In the genomic region with DNA sequence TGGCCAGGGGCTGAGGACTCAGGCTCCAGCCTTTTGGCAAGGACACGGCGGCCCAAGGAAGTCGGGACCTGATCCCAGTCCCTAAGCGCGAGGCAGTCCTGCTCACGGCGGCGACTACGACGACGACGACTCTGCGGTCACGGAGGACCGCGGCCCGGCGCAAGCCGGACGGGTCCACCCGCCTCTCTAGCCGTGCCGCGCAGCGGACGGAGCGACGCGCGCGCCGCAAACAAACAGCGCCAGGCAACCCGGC, we compare ENCODE assay signal across 2 cellular contexts.
TF ChIP-seq lines count a peak whose summit lies in the region.

No MANE protein-coding gene starts in this region.

TF ChIP-seq in GM12878, 131 proteins besides CTCF, POLR2A, EP300 and RAD21:
- TF ChIP-seq RBBP5 (conservative IDR thresholded peaks at IDR 0.05) (no peak), JUNB (IDR thresholded peaks at IDR 0.05) (no peak), BMI1 (IDR thresholded peaks at IDR 0.05; ENCODE audit: borderline replicate concordance) (no peak), DPF2 (IDR thresholded peaks at IDR 0.05) (no peak), NR2C1 (IDR thresholded peaks at IDR 0.05) (no peak), RUNX3 (IDR thresholded peaks at IDR 0.05; ENCODE audit: low read length) (no peak), PML (IDR thresholded peaks at IDR 0.05; ENCODE audit: low read length) (no peak), NBN (IDR thresholded peaks at IDR 0.05) (no peak), IKZF2 (IDR thresholded peaks at IDR 0.05) (no peak), TCF3 (IDR thresholded peaks at IDR 0.05; ENCODE audit: borderline replicate concordance, insufficient read depth, low read depth, low read length) (no peak), FOXM1 (IDR thresholded peaks at IDR 0.05; ENCODE audit: low read depth, low read length) (no peak), ZNF24 (IDR thresholded peaks at IDR 0.05) (no peak), BHLHE40 (IDR thresholded peaks at IDR 0.05; ENCODE audit: borderline replicate concordance in 1 of 2, low read depth in 2 of 2, low read length in 1 of 2) (no peak), CREB1 (IDR thresholded peaks at IDR 0.05; ENCODE audit: low read depth) (no peak)
- TF ChIP-seq, protein P1, sequence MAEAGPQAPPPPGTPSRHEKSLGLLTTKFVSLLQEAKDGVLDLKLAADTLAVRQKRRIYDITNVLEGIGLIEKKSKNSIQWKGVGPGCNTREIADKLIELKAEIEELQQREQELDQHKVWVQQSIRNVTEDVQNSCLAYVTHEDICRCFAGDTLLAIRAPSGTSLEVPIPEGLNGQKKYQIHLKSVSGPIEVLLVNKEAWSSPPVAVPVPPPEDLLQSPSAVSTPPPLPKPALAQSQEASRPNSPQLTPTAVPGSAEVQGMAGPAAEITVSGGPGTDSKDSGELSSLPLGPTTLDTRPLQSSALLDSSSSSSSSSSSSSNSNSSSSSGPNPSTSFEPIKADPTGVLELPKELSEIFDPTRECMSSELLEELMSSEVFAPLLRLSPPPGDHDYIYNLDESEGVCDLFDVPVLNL (IDR thresholded peaks at IDR 0.05; ENCODE audit: low read depth, low read length): no peak
- TF ChIP-seq, protein P2, sequence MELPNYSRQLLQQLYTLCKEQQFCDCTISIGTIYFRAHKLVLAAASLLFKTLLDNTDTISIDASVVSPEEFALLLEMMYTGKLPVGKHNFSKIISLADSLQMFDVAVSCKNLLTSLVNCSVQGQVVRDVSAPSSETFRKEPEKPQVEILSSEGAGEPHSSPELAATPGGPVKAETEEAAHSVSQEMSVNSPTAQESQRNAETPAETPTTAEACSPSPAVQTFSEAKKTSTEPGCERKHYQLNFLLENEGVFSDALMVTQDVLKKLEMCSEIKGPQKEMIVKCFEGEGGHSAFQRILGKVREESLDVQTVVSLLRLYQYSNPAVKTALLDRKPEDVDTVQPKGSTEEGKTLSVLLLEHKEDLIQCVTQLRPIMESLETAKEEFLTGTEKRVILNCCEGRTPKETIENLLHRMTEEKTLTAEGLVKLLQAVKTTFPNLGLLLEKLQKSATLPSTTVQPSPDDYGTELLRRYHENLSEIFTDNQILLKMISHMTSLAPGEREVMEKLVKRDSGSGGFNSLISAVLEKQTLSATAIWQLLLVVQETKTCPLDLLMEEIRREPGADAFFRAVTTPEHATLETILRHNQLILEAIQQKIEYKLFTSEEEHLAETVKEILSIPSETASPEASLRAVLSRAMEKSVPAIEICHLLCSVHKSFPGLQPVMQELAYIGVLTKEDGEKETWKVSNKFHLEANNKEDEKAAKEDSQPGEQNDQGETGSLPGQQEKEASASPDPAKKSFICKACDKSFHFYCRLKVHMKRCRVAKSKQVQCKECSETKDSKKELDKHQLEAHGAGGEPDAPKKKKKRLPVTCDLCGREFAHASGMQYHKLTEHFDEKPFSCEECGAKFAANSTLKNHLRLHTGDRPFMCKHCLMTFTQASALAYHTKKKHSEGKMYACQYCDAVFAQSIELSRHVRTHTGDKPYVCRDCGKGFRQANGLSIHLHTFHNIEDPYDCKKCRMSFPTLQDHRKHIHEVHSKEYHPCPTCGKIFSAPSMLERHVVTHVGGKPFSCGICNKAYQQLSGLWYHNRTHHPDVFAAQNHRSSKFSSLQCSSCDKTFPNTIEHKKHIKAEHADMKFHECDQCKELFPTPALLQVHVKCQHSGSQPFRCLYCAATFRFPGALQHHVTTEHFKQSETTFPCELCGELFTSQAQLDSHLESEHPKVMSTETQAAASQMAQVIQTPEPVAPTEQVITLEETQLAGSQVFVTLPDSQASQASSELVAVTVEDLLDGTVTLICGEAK (IDR thresholded peaks at IDR 0.05; ENCODE audit: borderline replicate concordance): no peak
- TF ChIP-seq, protein P3, sequence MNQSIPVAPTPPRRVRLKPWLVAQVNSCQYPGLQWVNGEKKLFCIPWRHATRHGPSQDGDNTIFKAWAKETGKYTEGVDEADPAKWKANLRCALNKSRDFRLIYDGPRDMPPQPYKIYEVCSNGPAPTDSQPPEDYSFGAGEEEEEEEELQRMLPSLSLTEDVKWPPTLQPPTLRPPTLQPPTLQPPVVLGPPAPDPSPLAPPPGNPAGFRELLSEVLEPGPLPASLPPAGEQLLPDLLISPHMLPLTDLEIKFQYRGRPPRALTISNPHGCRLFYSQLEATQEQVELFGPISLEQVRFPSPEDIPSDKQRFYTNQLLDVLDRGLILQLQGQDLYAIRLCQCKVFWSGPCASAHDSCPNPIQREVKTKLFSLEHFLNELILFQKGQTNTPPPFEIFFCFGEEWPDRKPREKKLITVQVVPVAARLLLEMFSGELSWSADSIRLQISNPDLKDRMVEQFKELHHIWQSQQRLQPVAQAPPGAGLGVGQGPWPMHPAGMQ (IDR thresholded peaks at IDR 0.05; ENCODE audit: borderline replicate concordance): no peak
- TF ChIP-seq, protein P4, sequence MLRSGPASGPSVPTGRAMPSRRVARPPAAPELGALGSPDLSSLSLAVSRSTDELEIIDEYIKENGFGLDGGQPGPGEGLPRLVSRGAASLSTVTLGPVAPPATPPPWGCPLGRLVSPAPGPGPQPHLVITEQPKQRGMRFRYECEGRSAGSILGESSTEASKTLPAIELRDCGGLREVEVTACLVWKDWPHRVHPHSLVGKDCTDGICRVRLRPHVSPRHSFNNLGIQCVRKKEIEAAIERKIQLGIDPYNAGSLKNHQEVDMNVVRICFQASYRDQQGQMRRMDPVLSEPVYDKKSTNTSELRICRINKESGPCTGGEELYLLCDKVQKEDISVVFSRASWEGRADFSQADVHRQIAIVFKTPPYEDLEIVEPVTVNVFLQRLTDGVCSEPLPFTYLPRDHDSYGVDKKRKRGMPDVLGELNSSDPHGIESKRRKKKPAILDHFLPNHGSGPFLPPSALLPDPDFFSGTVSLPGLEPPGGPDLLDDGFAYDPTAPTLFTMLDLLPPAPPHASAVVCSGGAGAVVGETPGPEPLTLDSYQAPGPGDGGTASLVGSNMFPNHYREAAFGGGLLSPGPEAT (IDR thresholded peaks at IDR 0.05; ENCODE audit: low read depth): no peak
- TF ChIP-seq, protein P5, sequence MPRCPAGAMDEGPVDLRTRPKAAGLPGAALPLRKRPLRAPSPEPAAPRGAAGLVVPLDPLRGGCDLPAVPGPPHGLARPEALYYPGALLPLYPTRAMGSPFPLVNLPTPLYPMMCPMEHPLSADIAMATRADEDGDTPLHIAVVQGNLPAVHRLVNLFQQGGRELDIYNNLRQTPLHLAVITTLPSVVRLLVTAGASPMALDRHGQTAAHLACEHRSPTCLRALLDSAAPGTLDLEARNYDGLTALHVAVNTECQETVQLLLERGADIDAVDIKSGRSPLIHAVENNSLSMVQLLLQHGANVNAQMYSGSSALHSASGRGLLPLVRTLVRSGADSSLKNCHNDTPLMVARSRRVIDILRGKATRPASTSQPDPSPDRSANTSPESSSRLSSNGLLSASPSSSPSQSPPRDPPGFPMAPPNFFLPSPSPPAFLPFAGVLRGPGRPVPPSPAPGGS (IDR thresholded peaks at IDR 0.05; ENCODE audit: borderline replicate concordance, insufficient read depth, low read depth, low read length, poor library complexity, severe bottlenecking): no peak
TF ChIP-seq in GM12878: peak in this region for 0.

TF ChIP-seq in HepG2, 621 proteins besides CTCF, POLR2A, EP300 and RAD21:
- no peak for TF ChIP-seq TOE1 (CRISPR knock-in tag; IDR thresholded peaks at IDR 0.05)
- TF ChIP-seq CHD4 (IDR thresholded peaks at IDR 0.05; ENCODE audit: borderline replicate concordance, low read length): no peak
- TF ChIP-seq CBX2 (IDR thresholded peaks at IDR 0.05; ENCODE audit: low read depth, low read length): no peak
- no peak for TF ChIP-seq CBX2 (CRISPR knock-in tag; IDR thresholded peaks at IDR 0.05; ENCODE audit: low read depth)
- TF ChIP-seq RBM22 (optimal IDR thresholded peaks at IDR 0.05; ENCODE audit: low read length): no peak
- TF ChIP-seq RXRA (CRISPR knock-in tag; IDR thresholded peaks at IDR 0.05): no peak
- TF ChIP-seq ZNF225 (CRISPR knock-in tag; IDR thresholded peaks at IDR 0.05): no peak
- no peak for TF ChIP-seq JUNB (CRISPR knock-in tag; IDR thresholded peaks at IDR 0.05; ENCODE audit: borderline replicate concordance)
- TF ChIP-seq ZNF558 (CRISPR knock-in tag; IDR thresholded peaks at IDR 0.05; ENCODE audit: borderline replicate concordance): no peak
- no peak for TF ChIP-seq ARNTL (CRISPR knock-in tag; IDR thresholded peaks at IDR 0.05)
- TF ChIP-seq, protein P6, sequence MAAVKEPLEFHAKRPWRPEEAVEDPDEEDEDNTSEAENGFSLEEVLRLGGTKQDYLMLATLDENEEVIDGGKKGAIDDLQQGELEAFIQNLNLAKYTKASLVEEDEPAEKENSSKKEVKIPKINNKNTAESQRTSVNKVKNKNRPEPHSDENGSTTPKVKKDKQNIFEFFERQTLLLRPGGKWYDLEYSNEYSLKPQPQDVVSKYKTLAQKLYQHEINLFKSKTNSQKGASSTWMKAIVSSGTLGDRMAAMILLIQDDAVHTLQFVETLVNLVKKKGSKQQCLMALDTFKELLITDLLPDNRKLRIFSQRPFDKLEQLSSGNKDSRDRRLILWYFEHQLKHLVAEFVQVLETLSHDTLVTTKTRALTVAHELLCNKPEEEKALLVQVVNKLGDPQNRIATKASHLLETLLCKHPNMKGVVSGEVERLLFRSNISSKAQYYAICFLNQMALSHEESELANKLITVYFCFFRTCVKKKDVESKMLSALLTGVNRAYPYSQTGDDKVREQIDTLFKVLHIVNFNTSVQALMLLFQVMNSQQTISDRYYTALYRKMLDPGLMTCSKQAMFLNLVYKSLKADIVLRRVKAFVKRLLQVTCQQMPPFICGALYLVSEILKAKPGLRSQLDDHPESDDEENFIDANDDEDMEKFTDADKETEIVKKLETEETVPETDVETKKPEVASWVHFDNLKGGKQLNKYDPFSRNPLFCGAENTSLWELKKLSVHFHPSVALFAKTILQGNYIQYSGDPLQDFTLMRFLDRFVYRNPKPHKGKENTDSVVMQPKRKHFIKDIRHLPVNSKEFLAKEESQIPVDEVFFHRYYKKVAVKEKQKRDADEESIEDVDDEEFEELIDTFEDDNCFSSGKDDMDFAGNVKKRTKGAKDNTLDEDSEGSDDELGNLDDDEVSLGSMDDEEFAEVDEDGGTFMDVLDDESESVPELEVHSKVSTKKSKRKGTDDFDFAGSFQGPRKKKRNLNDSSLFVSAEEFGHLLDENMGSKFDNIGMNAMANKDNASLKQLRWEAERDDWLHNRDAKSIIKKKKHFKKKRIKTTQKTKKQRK (IDR thresholded peaks at IDR 0.05; ENCODE audit: low read length): no peak
